Comparison of ENCODE assay signal across 26 cellular contexts in genomic region chr6:32950010-32950409, GRCh38. TPM values are rescaled to one million over a fixed set of nuclear protein-coding genes. Genes with fewer than 3 reads are reported as not detected.
DNase-seq lines count a peak whose midpoint lies in the region; ATAC-seq and TF ChIP-seq lines count a peak whose summit lies in the region.
"Had no signal": no experiment of that assay in that cellular context is flagged by ENCODE, and none has a peak within 500 bp of the region (broad histone marks: within the 10 kb centered on the region; RNA-seq: fewer than 3 reads in every experiment).

No MANE protein-coding gene starts in this region.

- ATAC-seq in activated CD8-positive, alpha-beta memory T cell treated with anti-CD3 and anti-CD28 coated beads, Interleukin-2, amount 10 ng/mL, durations not matched to agents 7 days and 5 days, result no peak
- ATAC-seq: A549 had no signal

- peaks cover 16% of the 10 kb centered on the region for H3K36me3 Mint-ChIP-seq in activated CD8-positive, alpha-beta memory T cell treated with anti-CD3 and anti-CD28 coated beads, Interleukin-2, amount 10 ng/mL, durations not matched to agents 7 days and 5 days
- H3K36me3 Mint-ChIP-seq: brain, type B pancreatic cell had no signal

- peaks cover 41% of the 10 kb centered on the region for H3F3A ChIP-seq in DOHH2 (ENCODE audit: control insufficient read depth, insufficient read depth)
- peaks cover 10% of the 10 kb centered on the region; the same call in 1 of the 2 replicates for H3F3A ChIP-seq in OCI-LY1 (ENCODE audit: insufficient read depth, low read length)

- H3K27ac Mint-ChIP-seq in activated CD8-positive, alpha-beta memory T cell treated with anti-CD3 and anti-CD28 coated beads, Interleukin-2, amount 10 ng/mL, durations not matched to agents 7 days and 5 days, result peak overlapping the region; percentile 6
- H3K27ac Mint-ChIP-seq: brain, nephron, type B pancreatic cell had no signal

- H3K9me3 Mint-ChIP-seq in activated CD8-positive, alpha-beta memory T cell treated with anti-CD3 and anti-CD28 coated beads, Interleukin-2, amount 10 ng/mL, durations not matched to agents 7 days and 5 days (ENCODE audit: low read depth), result no peaks in the 10 kb centered on the region
- H3K9me3 Mint-ChIP-seq: H9, nephron, type B pancreatic cell had no signal

- H3K9ac ChIP-seq in OCI-LY1 (ENCODE audit: low read length), result no peak overlapping the region

- H3K4me3 ChIP-seq in DOHH2 (ENCODE audit: low read length), result peak overlapping the region; percentile 86
- no peak overlapping the region for H3K4me3 ChIP-seq in OCI-LY1 (ENCODE audit: low read depth, low read length, poor library complexity, severe bottlenecking)
- H3K4me3 ChIP-seq in left ventricle myocardium inferior, result no peak overlapping the region
- H3K4me3 ChIP-seq: A549, MG63 had no signal

- no peak overlapping the region for H3K4me3 Mint-ChIP-seq in activated CD8-positive, alpha-beta memory T cell treated with anti-CD3 and anti-CD28 coated beads, Interleukin-2, amount 10 ng/mL, durations not matched to agents 7 days and 5 days
- H3K4me3 Mint-ChIP-seq: brain, H9, nephron, type B pancreatic cell had no signal

- H3K4me2 ChIP-seq in DOHH2 (ENCODE audit: low read length), result peak overlapping the region; percentile 90
- H3K4me2 ChIP-seq in OCI-LY1 (ENCODE audit: low read length), result peak overlapping the region; percentile 19; the same call in 1 of the 2 replicates
- H3K4me2 ChIP-seq: A549 had no signal

- DNase-seq in activated CD8-positive, alpha-beta memory T cell treated with anti-CD3 and anti-CD28 coated beads, Interleukin-2, amount 10 ng/mL, durations not matched to agents 7 days and 5 days, result no peak
- DNase-seq in activated CD8-positive, alpha-beta memory T cell treated with anti-CD3 and anti-CD28 coated beads, Interleukin-2, amount 50 U/mL, for 4 hours, result no peak
- peak; percentile 35 for DNase-seq in islet precursor cell
- no peak for DNase-seq in HK-2 (ENCODE audit: unreplicated experiment)
- DNase-seq in left ventricle myocardium inferior, result no peak
- DNase-seq in head of caudate nucleus, result no peak
- DNase-seq: activated CD4-positive, alpha-beta T cell treated with anti-CD3 and anti-CD28 coated beads for 1 hour; activated CD8-positive, alpha-beta memory T cell treated with anti-CD3 and anti-CD28 coated beads for 24 hours; activated T-cell treated with anti-CD3 and anti-CD28 coated beads, Interleukin-2, amount 50 U/mL, for 48 hours; AML-193; effector CD4-positive, alpha-beta T cell; H9; KBM-7; MG63; NCI-H2081; NCI-H2227 treated with DMSO at 0.1 percent for 48 hours; NCI-H526 treated with DMSO at 0.1 percent for 48 hours; stimulated activated CD4-positive, alpha-beta T cell treated with anti-CD3 and anti-CD28 coated beads, Interleukin-1b, Interleukin-23, amount 100 ng/mL, for 48 hours; stimulated activated CD8-positive, alpha-beta memory T cell treated with anti-CD3 and anti-CD28 coated beads, Interleukin-4, amount 100 ng/mL, for 48 hours had no signal

- H3K4me1 Mint-ChIP-seq in activated CD8-positive, alpha-beta memory T cell treated with anti-CD3 and anti-CD28 coated beads, Interleukin-2, amount 10 ng/mL, durations not matched to agents 7 days and 5 days, result peaks cover 62% of the 10 kb centered on the region

- H3K27me3 ChIP-seq in DOHH2 (ENCODE audit: control insufficient read depth, low read length), result no peaks in the 10 kb centered on the region
- H3K27me3 ChIP-seq in OCI-LY1 (ENCODE audit: insufficient read depth, low read length), result no peaks in the 10 kb centered on the region
- H3K27me3 ChIP-seq in left ventricle myocardium inferior (ENCODE audit: low read depth), result no peaks in the 10 kb centered on the region
- H3K27me3 ChIP-seq: MG63 had no signal

- H3K4me1 ChIP-seq in DOHH2 (ENCODE audit: control insufficient read depth, low read length), result peaks cover 93% of the 10 kb centered on the region
- H3K4me1 ChIP-seq in OCI-LY1 (ENCODE audit: insufficient read depth, low read length, severe bottlenecking), result peaks cover 82% of the 10 kb centered on the region
- peaks cover 22% of the 10 kb centered on the region for H3K4me1 ChIP-seq in left ventricle myocardium inferior

- H3K9me2 ChIP-seq in DOHH2 (replicated peaks; ENCODE audit: control insufficient read depth, low read length), result no peaks in the 10 kb centered on the region
- no peaks in the 10 kb centered on the region for H3K9me2 ChIP-seq in OCI-LY1 (ENCODE audit: low read depth, low read length)

- intact Hi-C loops in left ventricle myocardium inferior (cut with micrococcal nuclease) (no loop called here), head of caudate nucleus (cut with DNase I) (no loop called here)

- peaks cover 8% of the 10 kb centered on the region; the same call in 1 of the 2 replicates for H3K9me3 ChIP-seq in DOHH2 (ENCODE audit: control insufficient read depth, insufficient read depth, low read length)
- H3K9me3 ChIP-seq in OCI-LY1 (ENCODE audit: low read length), result no peaks in the 10 kb centered on the region; the same call in 1 of the 2 replicates
- H3K9me3 ChIP-seq in left ventricle myocardium inferior (replicated peaks), result peaks cover 8% of the 10 kb centered on the region

- H3K79me2 ChIP-seq in DOHH2 (ENCODE audit: control insufficient read depth, low read length) (peaks cover 54% of the 10 kb centered on the region), OCI-LY1 (ENCODE audit: insufficient read depth, low read length) (no peaks in the 10 kb centered on the region)

- H4K20me1 ChIP-seq in DOHH2 (ENCODE audit: control insufficient read depth, insufficient read depth, low read depth, low read length), result no peaks in the 10 kb centered on the region
- H4K20me1 ChIP-seq in OCI-LY1 (ENCODE audit: insufficient read depth, low read length), result no peaks in the 10 kb centered on the region

- TF ChIP-seq CTCF in DOHH2 (IDR thresholded peaks at IDR 0.05; ENCODE audit: low read depth, low read length, poor library complexity, severe bottlenecking), result no peak
- no peak for TF ChIP-seq CTCF in OCI-LY1 (IDR thresholded peaks at IDR 0.05; ENCODE audit: low read length)
- TF ChIP-seq CTCF in left ventricle myocardium inferior (IDR thresholded peaks at IDR 0.05; ENCODE audit: borderline replicate concordance), result no peak

- H3K36me3 ChIP-seq in DOHH2 (ENCODE audit: control insufficient read depth, low read length), result peaks cover 39% of the 10 kb centered on the region
- no peaks in the 10 kb centered on the region for H3K36me3 ChIP-seq in OCI-LY1 (ENCODE audit: insufficient read depth, low read length)
- no peaks in the 10 kb centered on the region for H3K36me3 ChIP-seq in left ventricle myocardium inferior
- H3K36me3 ChIP-seq: MG63 had no signal

- no peaks in the 10 kb centered on the region for H3K27me3 Mint-ChIP-seq in activated CD8-positive, alpha-beta memory T cell treated with anti-CD3 and anti-CD28 coated beads, Interleukin-2, amount 10 ng/mL, durations not matched to agents 7 days and 5 days

- CTCF ChIA-PET in activated CD8-positive, alpha-beta memory T cell treated with anti-CD3 and anti-CD28 coated beads, Interleukin-2, amount 10 ng/mL, durations not matched to agents 7 days and 5 days (lab: Charles Lee), result interaction anchor here (1.0 to 10.8 kb wide), 6 partner anchors 8 to 70 kb away, joined by 3 to 249 read pairs (median 57); partner anchors contain the start of gene BRD2

- H2AFZ ChIP-seq in OCI-LY1 (ENCODE audit: low read length), result no peak overlapping the region

- H3K27ac ChIP-seq in DOHH2 (ENCODE audit: low read depth, low read length) (peak overlapping the region; percentile 27), OCI-LY1 (ENCODE audit: low read depth, low read length, poor library complexity, severe bottlenecking) (peak overlapping the region; percentile 60), left ventricle myocardium inferior (replicated peaks) (no peak overlapping the region)
- H3K27ac ChIP-seq: A549 had no signal

RNA-seq across cellular contexts. Expression of gene HLA-DMA, which starts 2.9 kb away (rescaled TPM):
- total RNA-seq in activated CD8-positive, alpha-beta memory T cell treated with anti-CD3 and anti-CD28 coated beads, Interleukin-2, amount 10 ng/mL, durations not matched to agents 7 days and 5 days, result 10 to 100 TPM; 57.9 to 60.9 TPM
- 15.8 TPM for total RNA-seq in left ventricle myocardium inferior

RNA-seq across cellular contexts. Expression of gene HLA-DMB, which starts 9.2 kb away (rescaled TPM):
- total RNA-seq in activated CD8-positive, alpha-beta memory T cell treated with anti-CD3 and anti-CD28 coated beads, Interleukin-2, amount 10 ng/mL, durations not matched to agents 7 days and 5 days, result 10 to 100 TPM; 22.7 to 31.2 TPM
- total RNA-seq in left ventricle myocardium inferior, result 9.1 TPM
- total RNA-seq: osteocyte had no signal

RNA-seq across cellular contexts. Expression of gene BRD2, which starts 18.4 kb away (rescaled TPM):
- total RNA-seq in activated CD8-positive, alpha-beta memory T cell treated with anti-CD3 and anti-CD28 coated beads, Interleukin-2, amount 10 ng/mL, durations not matched to agents 7 days and 5 days, result 100 to 1,000 TPM; 309 to 336 TPM
- total RNA-seq in left ventricle myocardium inferior, result 63.4 TPM

RNA-seq across cellular contexts. Expression of gene HLA-DOA, which starts 59.4 kb away (rescaled TPM):
- 10 to 100 TPM; 11.8 to 16.7 TPM for total RNA-seq in activated CD8-positive, alpha-beta memory T cell treated with anti-CD3 and anti-CD28 coated beads, Interleukin-2, amount 10 ng/mL, durations not matched to agents 7 days and 5 days
- total RNA-seq in left ventricle myocardium inferior, result 1.8 TPM
- total RNA-seq: osteocyte had no signal
